In the genomic region with DNA sequence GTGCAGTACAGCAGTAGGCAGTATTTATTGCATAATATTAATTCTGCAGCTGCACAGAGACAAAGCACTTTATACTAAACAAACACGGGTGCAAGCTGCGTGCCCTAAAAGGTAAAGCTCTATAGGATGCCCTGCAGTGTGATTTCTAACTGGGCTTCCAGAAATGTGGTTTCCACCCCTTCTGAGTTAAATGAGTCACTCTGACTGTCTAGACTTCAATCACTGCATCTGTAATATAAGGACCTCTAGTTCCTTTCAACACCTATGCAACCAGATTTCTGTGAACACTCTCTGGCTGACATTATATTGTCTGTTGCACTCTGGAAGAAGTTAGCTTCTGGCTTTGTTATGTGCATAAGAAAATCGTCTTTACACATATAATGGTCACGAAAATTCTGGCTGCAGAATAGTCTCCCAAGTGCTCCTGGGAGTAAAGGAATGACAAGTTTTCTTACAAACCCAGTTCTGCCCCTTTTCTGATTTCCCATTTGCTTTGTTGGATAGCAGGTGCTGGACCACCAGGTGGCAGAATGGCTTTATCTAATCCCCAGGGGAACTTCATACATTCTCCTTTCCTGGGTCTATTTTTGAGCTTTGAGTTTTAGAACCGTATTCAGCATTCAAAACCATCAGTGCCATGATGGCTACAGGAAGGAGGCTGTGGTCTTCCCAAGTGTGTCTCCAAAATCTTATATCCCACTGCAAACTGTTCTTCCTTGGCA, we compare ENCODE assay signal across 1 cellular context.
TF ChIP-seq lines count a peak whose summit lies in the region.

No MANE protein-coding gene starts in this region.

TF ChIP-seq in WTC11, 78 proteins besides CTCF, POLR2A, EP300 and RAD21 (continued from another document):
- TF ChIP-seq, protein P1, sequence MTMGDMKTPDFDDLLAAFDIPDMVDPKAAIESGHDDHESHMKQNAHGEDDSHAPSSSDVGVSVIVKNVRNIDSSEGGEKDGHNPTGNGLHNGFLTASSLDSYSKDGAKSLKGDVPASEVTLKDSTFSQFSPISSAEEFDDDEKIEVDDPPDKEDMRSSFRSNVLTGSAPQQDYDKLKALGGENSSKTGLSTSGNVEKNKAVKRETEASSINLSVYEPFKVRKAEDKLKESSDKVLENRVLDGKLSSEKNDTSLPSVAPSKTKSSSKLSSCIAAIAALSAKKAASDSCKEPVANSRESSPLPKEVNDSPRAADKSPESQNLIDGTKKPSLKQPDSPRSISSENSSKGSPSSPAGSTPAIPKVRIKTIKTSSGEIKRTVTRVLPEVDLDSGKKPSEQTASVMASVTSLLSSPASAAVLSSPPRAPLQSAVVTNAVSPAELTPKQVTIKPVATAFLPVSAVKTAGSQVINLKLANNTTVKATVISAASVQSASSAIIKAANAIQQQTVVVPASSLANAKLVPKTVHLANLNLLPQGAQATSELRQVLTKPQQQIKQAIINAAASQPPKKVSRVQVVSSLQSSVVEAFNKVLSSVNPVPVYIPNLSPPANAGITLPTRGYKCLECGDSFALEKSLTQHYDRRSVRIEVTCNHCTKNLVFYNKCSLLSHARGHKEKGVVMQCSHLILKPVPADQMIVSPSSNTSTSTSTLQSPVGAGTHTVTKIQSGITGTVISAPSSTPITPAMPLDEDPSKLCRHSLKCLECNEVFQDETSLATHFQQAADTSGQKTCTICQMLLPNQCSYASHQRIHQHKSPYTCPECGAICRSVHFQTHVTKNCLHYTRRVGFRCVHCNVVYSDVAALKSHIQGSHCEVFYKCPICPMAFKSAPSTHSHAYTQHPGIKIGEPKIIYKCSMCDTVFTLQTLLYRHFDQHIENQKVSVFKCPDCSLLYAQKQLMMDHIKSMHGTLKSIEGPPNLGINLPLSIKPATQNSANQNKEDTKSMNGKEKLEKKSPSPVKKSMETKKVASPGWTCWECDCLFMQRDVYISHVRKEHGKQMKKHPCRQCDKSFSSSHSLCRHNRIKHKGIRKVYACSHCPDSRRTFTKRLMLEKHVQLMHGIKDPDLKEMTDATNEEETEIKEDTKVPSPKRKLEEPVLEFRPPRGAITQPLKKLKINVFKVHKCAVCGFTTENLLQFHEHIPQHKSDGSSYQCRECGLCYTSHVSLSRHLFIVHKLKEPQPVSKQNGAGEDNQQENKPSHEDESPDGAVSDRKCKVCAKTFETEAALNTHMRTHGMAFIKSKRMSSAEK (CRISPR knock-in tag; IDR thresholded peaks at IDR 0.05; ENCODE audit: borderline replicate concordance) = no peak
- no peak for TF ChIP-seq ZNF263 (CRISPR knock-in tag; IDR thresholded peaks at IDR 0.05; ENCODE audit: low read depth)
- TF ChIP-seq, protein P2, sequence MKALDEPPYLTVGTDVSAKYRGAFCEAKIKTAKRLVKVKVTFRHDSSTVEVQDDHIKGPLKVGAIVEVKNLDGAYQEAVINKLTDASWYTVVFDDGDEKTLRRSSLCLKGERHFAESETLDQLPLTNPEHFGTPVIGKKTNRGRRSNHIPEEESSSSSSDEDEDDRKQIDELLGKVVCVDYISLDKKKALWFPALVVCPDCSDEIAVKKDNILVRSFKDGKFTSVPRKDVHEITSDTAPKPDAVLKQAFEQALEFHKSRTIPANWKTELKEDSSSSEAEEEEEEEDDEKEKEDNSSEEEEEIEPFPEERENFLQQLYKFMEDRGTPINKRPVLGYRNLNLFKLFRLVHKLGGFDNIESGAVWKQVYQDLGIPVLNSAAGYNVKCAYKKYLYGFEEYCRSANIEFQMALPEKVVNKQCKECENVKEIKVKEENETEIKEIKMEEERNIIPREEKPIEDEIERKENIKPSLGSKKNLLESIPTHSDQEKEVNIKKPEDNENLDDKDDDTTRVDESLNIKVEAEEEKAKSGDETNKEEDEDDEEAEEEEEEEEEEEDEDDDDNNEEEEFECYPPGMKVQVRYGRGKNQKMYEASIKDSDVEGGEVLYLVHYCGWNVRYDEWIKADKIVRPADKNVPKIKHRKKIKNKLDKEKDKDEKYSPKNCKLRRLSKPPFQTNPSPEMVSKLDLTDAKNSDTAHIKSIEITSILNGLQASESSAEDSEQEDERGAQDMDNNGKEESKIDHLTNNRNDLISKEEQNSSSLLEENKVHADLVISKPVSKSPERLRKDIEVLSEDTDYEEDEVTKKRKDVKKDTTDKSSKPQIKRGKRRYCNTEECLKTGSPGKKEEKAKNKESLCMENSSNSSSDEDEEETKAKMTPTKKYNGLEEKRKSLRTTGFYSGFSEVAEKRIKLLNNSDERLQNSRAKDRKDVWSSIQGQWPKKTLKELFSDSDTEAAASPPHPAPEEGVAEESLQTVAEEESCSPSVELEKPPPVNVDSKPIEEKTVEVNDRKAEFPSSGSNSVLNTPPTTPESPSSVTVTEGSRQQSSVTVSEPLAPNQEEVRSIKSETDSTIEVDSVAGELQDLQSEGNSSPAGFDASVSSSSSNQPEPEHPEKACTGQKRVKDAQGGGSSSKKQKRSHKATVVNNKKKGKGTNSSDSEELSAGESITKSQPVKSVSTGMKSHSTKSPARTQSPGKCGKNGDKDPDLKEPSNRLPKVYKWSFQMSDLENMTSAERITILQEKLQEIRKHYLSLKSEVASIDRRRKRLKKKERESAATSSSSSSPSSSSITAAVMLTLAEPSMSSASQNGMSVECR (CRISPR knock-in tag; IDR thresholded peaks at IDR 0.05; ENCODE audit: borderline replicate concordance) = no peak
- no peak for TF ChIP-seq GABPB1 (CRISPR knock-in tag; IDR thresholded peaks at IDR 0.05)
